ENCODE assay signal across 1 cellular context in the genomic region with DNA sequence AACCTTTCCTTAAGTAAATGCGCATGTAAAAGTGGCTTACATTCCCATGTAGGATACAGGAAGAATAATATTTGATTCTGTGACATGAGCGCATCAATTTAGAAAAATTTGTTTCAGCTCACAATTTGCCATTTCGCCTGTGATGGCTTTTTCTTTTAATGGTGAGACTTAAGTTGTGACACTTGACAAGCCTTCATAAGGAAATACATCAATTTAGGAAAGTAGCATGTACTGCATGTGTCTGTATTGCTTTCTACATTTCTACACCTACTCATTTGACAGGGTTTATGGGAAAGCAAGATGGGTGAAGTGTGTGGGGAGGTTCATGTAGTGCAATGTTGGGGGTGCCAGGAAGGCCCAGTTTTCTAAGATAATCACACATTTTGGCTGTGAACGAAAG.
TF ChIP-seq lines count a peak whose summit lies in the region.

No MANE protein-coding gene starts in this region.

TF ChIP-seq in A549, 52 proteins besides CTCF, POLR2A, EP300 and RAD21 (continued from another document):
- TF ChIP-seq, protein P1, sequence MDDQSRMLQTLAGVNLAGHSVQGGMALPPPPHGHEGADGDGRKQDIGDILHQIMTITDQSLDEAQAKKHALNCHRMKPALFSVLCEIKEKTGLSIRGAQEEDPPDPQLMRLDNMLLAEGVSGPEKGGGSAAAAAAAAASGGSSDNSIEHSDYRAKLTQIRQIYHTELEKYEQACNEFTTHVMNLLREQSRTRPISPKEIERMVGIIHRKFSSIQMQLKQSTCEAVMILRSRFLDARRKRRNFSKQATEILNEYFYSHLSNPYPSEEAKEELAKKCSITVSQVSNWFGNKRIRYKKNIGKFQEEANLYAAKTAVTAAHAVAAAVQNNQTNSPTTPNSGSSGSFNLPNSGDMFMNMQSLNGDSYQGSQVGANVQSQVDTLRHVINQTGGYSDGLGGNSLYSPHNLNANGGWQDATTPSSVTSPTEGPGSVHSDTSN (IDR thresholded peaks at IDR 0.05) = no peak
- TF ChIP-seq FOSL2 (IDR thresholded peaks at IDR 0.05) = no peak
- no peak for TF ChIP-seq FOSL2 (CRISPR knock-in tag; IDR thresholded peaks at IDR 0.05)
- TF ChIP-seq, protein P2, sequence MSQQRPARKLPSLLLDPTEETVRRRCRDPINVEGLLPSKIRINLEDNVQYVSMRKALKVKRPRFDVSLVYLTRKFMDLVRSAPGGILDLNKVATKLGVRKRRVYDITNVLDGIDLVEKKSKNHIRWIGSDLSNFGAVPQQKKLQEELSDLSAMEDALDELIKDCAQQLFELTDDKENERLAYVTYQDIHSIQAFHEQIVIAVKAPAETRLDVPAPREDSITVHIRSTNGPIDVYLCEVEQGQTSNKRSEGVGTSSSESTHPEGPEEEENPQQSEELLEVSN (IDR thresholded peaks at IDR 0.05; ENCODE audit: borderline replicate concordance, low read depth) = no peak
- no peak for TF ChIP-seq TFCP2L1 (CRISPR knock-in tag; IDR thresholded peaks at IDR 0.05)
- no peak for TF ChIP-seq PHF8 (IDR thresholded peaks at IDR 0.05; ENCODE audit: borderline replicate concordance, low read depth)
